Comparison of ENCODE assay signal across 8 cellular contexts in the genomic region with DNA sequence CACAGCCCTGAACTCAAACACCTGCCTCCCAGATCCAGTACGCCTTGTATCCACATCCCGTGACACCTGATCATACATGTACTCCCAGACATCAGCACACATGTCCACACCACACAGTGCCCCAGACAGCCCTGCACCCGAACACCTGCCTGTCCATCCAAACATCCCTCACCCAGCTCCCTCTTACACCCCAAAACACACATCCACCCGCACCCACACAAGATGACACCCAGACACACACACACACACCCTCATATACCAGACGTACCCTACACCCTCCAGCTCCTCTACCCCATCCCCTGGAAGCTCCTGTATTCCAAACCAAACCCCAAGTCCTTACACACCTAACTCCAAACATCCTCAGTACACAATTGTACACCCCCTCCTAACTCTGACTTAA. TPM values are rescaled to one million over a fixed set of nuclear protein-coding genes. Genes with fewer than 3 reads are reported as not detected.
DNase-seq lines count a peak whose midpoint lies in the region; ATAC-seq and TF ChIP-seq lines count a peak whose summit lies in the region.

No MANE protein-coding gene starts in this region.

- H3K4me1 Mint-ChIP-seq in activated CD4-positive, alpha-beta memory T cell treated with anti-CD3 and anti-CD28 coated beads, Interleukin-2, amount 10 ng/mL, durations not matched to agents 7 days and 5 days, result peaks cover 40% of the 10 kb centered on the region

- in situ Hi-C loops in G401 (cut with HindIII; ENCODE audit: low sequenced_read_pairs), result no loop called here

- POLR2A ChIA-PET in activated CD4-positive, alpha-beta memory T cell treated with anti-CD3 and anti-CD28 coated beads, Interleukin-2, amount 10 ng/mL, durations not matched to agents 7 days and 5 days (lab: Charles Lee), result interaction anchor here (1.0 to 5.2 kb wide), 8 partner anchors 12 to 45 kb away, joined by 3 to 25 read pairs (median 14); a partner anchor contains a TSS

- H3K27ac Mint-ChIP-seq in activated CD4-positive, alpha-beta memory T cell treated with anti-CD3 and anti-CD28 coated beads, Interleukin-2, amount 10 ng/mL, durations not matched to agents 7 days and 5 days, result peak overlapping the region; percentile 27

- CTCF ChIA-PET in activated CD4-positive, alpha-beta memory T cell treated with anti-CD3 and anti-CD28 coated beads, Interleukin-2, amount 10 ng/mL, durations not matched to agents 7 days and 5 days (lab: Charles Lee), result interaction anchor here (0.6 to 3.3 kb wide), 5 partner anchors 10 to 344 kb away, joined by 3 to 10 read pairs (median 3); no protein-coding TSS in a partner anchor

- no peaks in the 10 kb centered on the region for H3K9me3 Mint-ChIP-seq in activated CD4-positive, alpha-beta memory T cell treated with anti-CD3 and anti-CD28 coated beads, Interleukin-2, amount 10 ng/mL, durations not matched to agents 7 days and 5 days

- TF ChIP-seq CTCF in fibroblast of the aortic adventitia (IDR thresholded peaks at IDR 0.05; ENCODE audit: insufficient read depth, low read length) (no peak), retinal pigment epithelial cell (conservative IDR thresholded peaks at IDR 0.05; ENCODE audit: low read depth, low read length) (no peak)

- ATAC-seq in GM19455 (IDR thresholded peaks at IDR 0.05; ENCODE audit: unreplicated experiment) (no peak), HG02981 (IDR thresholded peaks at IDR 0.05; ENCODE audit: unreplicated experiment) (no peak)

- peak; percentile 34 for DNase-seq in G401 (ENCODE audit: low spot score)
- DNase-seq in activated CD4-positive, alpha-beta memory T cell treated with anti-CD3 and anti-CD28 coated beads, Interleukin-2, amount 10 ng/mL, durations not matched to agents 7 days and 5 days, result no peak
- no peak for DNase-seq in fibroblast of the aortic adventitia (ENCODE audit: low read depth)
- no peak for DNase-seq in retinal pigment epithelial cell (ENCODE audit: low read depth)
- no peak for DNase-seq in activated gamma-delta T cell treated with Interleukin-2 at 50 U/mL for 16 hours
- DNase-seq in 8988T, result no peak

- H3K27me3 Mint-ChIP-seq in activated CD4-positive, alpha-beta memory T cell treated with anti-CD3 and anti-CD28 coated beads, Interleukin-2, amount 10 ng/mL, durations not matched to agents 7 days and 5 days, result no peaks in the 10 kb centered on the region

- peaks cover 6% of the 10 kb centered on the region for H3K36me3 Mint-ChIP-seq in activated CD4-positive, alpha-beta memory T cell treated with anti-CD3 and anti-CD28 coated beads, Interleukin-2, amount 10 ng/mL, durations not matched to agents 7 days and 5 days (ENCODE audit: low read depth)

- H3K4me3 ChIP-seq in fibroblast of the aortic adventitia (ENCODE audit: low read depth, low read length) (peak overlapping the region; percentile 76), retinal pigment epithelial cell (ENCODE audit: low read length) (peak overlapping the region; percentile 61)

- H3K4me3 Mint-ChIP-seq in activated CD4-positive, alpha-beta memory T cell treated with anti-CD3 and anti-CD28 coated beads, Interleukin-2, amount 10 ng/mL, durations not matched to agents 7 days and 5 days, result peak overlapping the region; percentile 65

RNA-seq across cellular contexts. Expression of a gene that starts 0.7 kb away (rescaled TPM):
- total RNA-seq in G401 (2014; rRNA removed; shearing (Covaris generic)), result not detected in 2 replicates
- 10 to 100 TPM; 18.5 to 20.2 TPM for total RNA-seq in activated CD4-positive, alpha-beta memory T cell treated with anti-CD3 and anti-CD28 coated beads, Interleukin-2, amount 10 ng/mL, durations not matched to agents 7 days and 5 days
- 24.5 and 41.5 TPM in 2 replicates for total RNA-seq in fibroblast of the aortic adventitia (ENCODE audit: low replicate concordance)

RNA-seq across cellular contexts. Expression of a gene that starts 19.3 kb away (rescaled TPM):
- 32.1 and 35.3 TPM in 2 replicates for total RNA-seq in G401 (2014; rRNA removed; shearing (Covaris generic))
- 10 to 100 TPM; 29.5 to 34.3 TPM for total RNA-seq in activated CD4-positive, alpha-beta memory T cell treated with anti-CD3 and anti-CD28 coated beads, Interleukin-2, amount 10 ng/mL, durations not matched to agents 7 days and 5 days
- total RNA-seq in fibroblast of the aortic adventitia (ENCODE audit: low replicate concordance), result 32.1 and 55.0 TPM in 2 replicates

RNA-seq across cellular contexts. Expression of a gene that starts 23.3 kb away (rescaled TPM):
- 70.0 and 72.1 TPM in 2 replicates for total RNA-seq in G401 (2014; rRNA removed; shearing (Covaris generic))
- total RNA-seq in activated CD4-positive, alpha-beta memory T cell treated with anti-CD3 and anti-CD28 coated beads, Interleukin-2, amount 10 ng/mL, durations not matched to agents 7 days and 5 days, result 10 to 100 TPM; 88.1 to 88.3 TPM
- total RNA-seq in fibroblast of the aortic adventitia (ENCODE audit: low replicate concordance), result 73.8 and 74.2 TPM in 2 replicates

RNA-seq across cellular contexts. Expression of a gene that starts 23.9 kb away (rescaled TPM):
- 231 and 292 TPM in 2 replicates for total RNA-seq in G401 (2014; rRNA removed; shearing (Covaris generic))
- 100 to 1,000 TPM; 255 to 266 TPM for total RNA-seq in activated CD4-positive, alpha-beta memory T cell treated with anti-CD3 and anti-CD28 coated beads, Interleukin-2, amount 10 ng/mL, durations not matched to agents 7 days and 5 days
- total RNA-seq in fibroblast of the aortic adventitia (ENCODE audit: low replicate concordance), result 78.4 and 198 TPM in 2 replicates

RNA-seq across cellular contexts. Expression of a gene that starts 37.5 kb away (rescaled TPM):
- total RNA-seq in G401 (2014; rRNA removed; shearing (Covaris generic)), result 18.5 and 23.7 TPM in 2 replicates
- 10 to 100 TPM; 38.9 to 41.9 TPM for total RNA-seq in activated CD4-positive, alpha-beta memory T cell treated with anti-CD3 and anti-CD28 coated beads, Interleukin-2, amount 10 ng/mL, durations not matched to agents 7 days and 5 days
- 7.8 and 13.9 TPM in 2 replicates for total RNA-seq in fibroblast of the aortic adventitia (ENCODE audit: low replicate concordance)

Comparison
In these comparisons a context has a peak if more than half of its experiments do, and no peak if none do; other contexts are left out.
1. RNA of a gene that starts 0.7 kb away (total RNA-seq): 24.5 to 41.5 TPM in fibroblast of the aortic adventitia and 18.5 to 20.2 TPM in activated CD4-positive, alpha-beta memory T cell treated with anti-CD3 and anti-CD28 coated beads, Interleukin-2, amount 10 ng/mL, durations not matched to agents 7 days and 5 days; not detected in G401; every median in the first group is over 10 times any median in the second.